Comparison of ENCODE assay signal across 8 cellular contexts in genomic region chr1:154998818-154999650, GRCh38. TPM values are rescaled to one million over a fixed set of nuclear protein-coding genes. Genes with fewer than 3 reads are reported as not detected.
DNase-seq lines count a peak whose midpoint lies in the region; ATAC-seq lines count a peak whose summit lies in the region.

No MANE protein-coding gene starts in this region.

- peak overlapping the region in 20 of 21 experiments; percentile 16 to 99 (median 96) for H3K27ac ChIP-seq in skin epidermis

- ATAC-seq in GM18520 (IDR thresholded peaks at IDR 0.05; ENCODE audit: unreplicated experiment) = no peak

- no peak overlapping the region for H3K4me3 ChIP-seq in MG63
- peak overlapping the region; percentile 10 for H3K4me3 ChIP-seq in iPS-11a (ENCODE audit: low read depth, low read length)
- peak overlapping the region; percentile 11 to 93 (median 83) for H3K4me3 ChIP-seq in skin epidermis

- no peaks in the 10 kb centered on the region; the same call in 1 of the 2 replicates for H3K9me3 ChIP-seq in MG63

- H3K27me3 ChIP-seq in MG63 = no peaks in the 10 kb centered on the region

- DNase-seq in EL (peak; percentile 79), MG63 (peak; percentile 67), T-helper 2 cell (peak in 4 of 5 experiments; percentile 48 to 76 (median 58)), astrocyte of the hippocampus (ENCODE audit: low read depth, low spot score) (peak; percentile 85), NCI-H510A (lab: John Stamatoyannopoulos, UW) (no peak)

- H3K36me3 ChIP-seq in MG63 = peaks cover 11% of the 10 kb centered on the region

RNA-seq across cellular contexts. Expression of gene ZBTB7B, which starts 3.6 kb away (rescaled TPM):
- total RNA-seq in MG63 (2014; rRNA removed; shearing (Covaris generic); ENCODE audit: low replicate concordance) = 25.7 and 60.5 TPM in 2 replicates

RNA-seq across cellular contexts. Expression of gene LENEP, which starts 5.6 kb away (rescaled TPM):
- not detected in 2 replicates for total RNA-seq in MG63 (2014; rRNA removed; shearing (Covaris generic); ENCODE audit: low replicate concordance)

RNA-seq across cellular contexts. Expression of gene FLAD1, which starts 15.9 kb away (rescaled TPM):
- 39.6 and 49.6 TPM in 2 replicates for total RNA-seq in MG63 (2014; rRNA removed; shearing (Covaris generic); ENCODE audit: low replicate concordance)

RNA-seq across cellular contexts. Expression of gene CKS1B, which starts 24.6 kb away (rescaled TPM):
- total RNA-seq in MG63 (2014; rRNA removed; shearing (Covaris generic); ENCODE audit: low replicate concordance) = 124 and 222 TPM in 2 replicates

RNA-seq across cellular contexts. Expression of gene SHC1, which starts 28.5 kb away (rescaled TPM):
- 140 and 175 TPM in 2 replicates for total RNA-seq in MG63 (2014; rRNA removed; shearing (Covaris generic); ENCODE audit: low replicate concordance)
